Comparison of ENCODE assay signal across 8 cellular contexts in the genomic region with DNA sequence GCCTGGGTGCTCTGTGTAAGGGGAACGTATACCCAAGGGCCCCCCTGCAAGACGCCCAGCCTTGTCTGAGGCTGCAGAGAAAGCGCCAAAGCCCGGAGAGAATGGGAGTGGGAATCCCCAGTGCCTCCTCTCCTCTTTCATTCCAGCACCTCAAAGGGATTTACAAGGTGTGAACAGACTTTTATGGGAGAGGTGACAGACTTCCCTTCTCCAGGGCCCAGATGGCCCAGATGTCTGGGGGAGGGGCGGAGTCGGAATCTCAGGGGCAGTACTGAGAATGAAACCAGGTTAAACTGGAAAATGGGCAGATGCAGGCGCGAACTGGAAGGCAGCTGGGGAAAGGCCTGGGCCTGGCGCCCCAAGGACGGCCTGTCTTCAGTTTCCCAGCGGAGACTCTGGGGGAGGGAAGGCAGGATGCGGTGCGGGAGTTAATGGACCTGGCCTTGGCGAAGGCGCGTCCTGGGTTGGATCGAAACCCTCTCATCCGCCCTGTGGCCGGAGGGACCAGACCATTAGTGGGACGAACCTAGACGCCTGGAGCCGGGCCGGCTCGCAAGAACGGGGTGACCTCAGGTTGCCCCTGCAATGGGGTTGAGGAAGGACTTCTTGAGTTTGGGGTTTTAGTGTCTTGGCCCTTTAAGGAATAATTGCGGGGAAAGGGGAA. TPM values are rescaled to one million over a fixed set of nuclear protein-coding genes. Genes with fewer than 3 reads are reported as not detected.
DNase-seq lines count a peak whose midpoint lies in the region; ATAC-seq and TF ChIP-seq lines count a peak whose summit lies in the region.

No MANE protein-coding gene starts in this region.

- peak overlapping the region; percentile 50 for H3K4me3 ChIP-seq in fibroblast of pulmonary artery (replicated peaks; ENCODE audit: low read depth, low read length)
- no peak overlapping the region for H3K4me3 ChIP-seq in trophoblast cell (ENCODE audit: low read depth, low read length)

- H3K4me3 Mint-ChIP-seq in activated CD8-positive, alpha-beta T cell treated with anti-CD3 and anti-CD28 coated beads for 36 hours = peak overlapping the region; percentile 98

- DNase-seq in activated effector memory CD4-positive, alpha-beta T cell treated with anti-CD3 and anti-CD28 coated beads, Interleukin-2, amount 50 U/mL, for 16 hours = peak; percentile 77
- no peak for DNase-seq in activated effector memory CD4-positive, alpha-beta T cell treated with Interleukin-2 at 50 U/mL for 16 hours
- peak; percentile 47 for DNase-seq in activated CD8-positive, alpha-beta T cell treated with anti-CD3 and anti-CD28 coated beads for 36 hours
- DNase-seq in fibroblast of pulmonary artery (ENCODE audit: low read depth) (peak; percentile 39), trophoblast cell (peak; percentile 88 to 94), NCI-H526 treated with DMSO at 0.1 percent for 48 hours (lab: John Stamatoyannopoulos, UW) (no peak)

- H3K4me1 ChIP-seq in trophoblast cell (ENCODE audit: control insufficient read depth in 1 of 2, insufficient read depth in 2 of 2, low read length in 2 of 2) = peaks cover 40 to 42% of the 10 kb centered on the region in 2 experiments

- no peaks in the 10 kb centered on the region for H3K27me3 Mint-ChIP-seq in activated CD8-positive, alpha-beta T cell treated with anti-CD3 and anti-CD28 coated beads for 36 hours

- H3K79me2 ChIP-seq in trophoblast cell (ENCODE audit: control insufficient read depth, insufficient read depth, low read length, poor library complexity) = peaks cover 19% of the 10 kb centered on the region

- H4K91ac ChIP-seq in trophoblast cell (ENCODE audit: low read depth, low read length) = peak overlapping the region; percentile 93

- H3K14ac ChIP-seq in trophoblast cell (ENCODE audit: low read length) = peak overlapping the region; percentile 87

- peak overlapping the region; percentile 95 for H2BK120ac ChIP-seq in trophoblast cell (ENCODE audit: insufficient read depth, low read length, poor library complexity)

- H2AK5ac ChIP-seq in trophoblast cell (ENCODE audit: low read length) = peak overlapping the region; percentile 34

- peak overlapping the region; percentile 89 for H4K12ac ChIP-seq in trophoblast cell (ENCODE audit: low read depth, low read length)

- WGBS in trophoblast cell (ENCODE audit: extremely low coverage, insufficient coverage, insufficient read length) = no CpG with 5 or more reads among the region's 26 CpGs

- H3K36me3 Mint-ChIP-seq in activated CD8-positive, alpha-beta T cell treated with anti-CD3 and anti-CD28 coated beads for 36 hours (ENCODE audit: low read depth) = peaks cover 24% of the 10 kb centered on the region

- peak overlapping the region; percentile 78 for H2BK12ac ChIP-seq in trophoblast cell (ENCODE audit: low read length)

- H3K27me3 ChIP-seq in trophoblast cell (ENCODE audit: insufficient read depth, low read length) = no peaks in the 10 kb centered on the region

- H2BK5ac ChIP-seq in trophoblast cell (ENCODE audit: low read depth, low read length, poor library complexity) = peak overlapping the region; percentile 79

- peaks cover 9 to 14% of the 10 kb centered on the region in 2 experiments for H3K36me3 ChIP-seq in trophoblast cell (ENCODE audit: control insufficient read depth in 1 of 2, insufficient read depth in 2 of 2, low read length in 2 of 2)

- H2AFZ ChIP-seq in trophoblast cell (ENCODE audit: insufficient read depth, low read length, poor library complexity) = peak overlapping the region; percentile 94

- H3K4me2 ChIP-seq in trophoblast cell (ENCODE audit: low read length) = peak overlapping the region; percentile 58

- H3K4me1 Mint-ChIP-seq in activated CD8-positive, alpha-beta T cell treated with anti-CD3 and anti-CD28 coated beads for 36 hours (ENCODE audit: low read depth) = peaks cover 38% of the 10 kb centered on the region

- no peak for TF ChIP-seq CTCF in activated CD8-positive, alpha-beta T cell treated with anti-CD3 and anti-CD28 coated beads for 36 hours (IDR thresholded peaks at IDR 0.05)
- TF ChIP-seq CTCF in fibroblast of pulmonary artery (IDR thresholded peaks at IDR 0.05; ENCODE audit: low read length, missing control alignments) = no peak

- H4K8ac ChIP-seq in trophoblast cell (ENCODE audit: low read depth, low read length) = peak overlapping the region; percentile 96

- POLR2A ChIA-PET in activated CD8-positive, alpha-beta T cell treated with anti-CD3 and anti-CD28 coated beads for 36 hours (lab: Charles Lee) = interaction anchor here (1.1 to 1.6 kb wide), 3 partner anchors 34 to 124 kb away, joined by 4 to 14 read pairs (median 7); a partner anchor contains a TSS

- no peak overlapping the region for H3K23ac ChIP-seq in trophoblast cell (ENCODE audit: low read length)

- CTCF ChIA-PET in activated CD8-positive, alpha-beta T cell treated with anti-CD3 and anti-CD28 coated beads for 36 hours (lab: Charles Lee) = interaction anchor here (0.6 to 4.6 kb wide), 16 partner anchors 9 to 222 kb away, joined by 3 to 73 read pairs (median 6); a partner anchor contains a TSS

- intact Hi-C loops in activated CD8-positive, alpha-beta T cell treated with anti-CD3 and anti-CD28 coated beads for 36 hours (cut with micrococcal nuclease) = loop anchor here (5.0 to 10.0 kb wide), 2 partner anchors 77 to 224 kb away; no protein-coding TSS in a partner anchor

- H3K9me3 Mint-ChIP-seq in activated CD8-positive, alpha-beta T cell treated with anti-CD3 and anti-CD28 coated beads for 36 hours = no peaks in the 10 kb centered on the region

- peak overlapping the region; percentile 65 for H3K4ac ChIP-seq in trophoblast cell (ENCODE audit: low read depth, low read length)

- ATAC-seq in activated CD8-positive, alpha-beta T cell treated with anti-CD3 and anti-CD28 coated beads for 36 hours = no peak
- no peak for ATAC-seq in GM21737 (IDR thresholded peaks at IDR 0.05; ENCODE audit: unreplicated experiment)
- no peak for ATAC-seq in HG02938 (IDR thresholded peaks at IDR 0.05; ENCODE audit: unreplicated experiment)

- peak overlapping the region; percentile 72 for H3K27ac ChIP-seq in trophoblast cell (ENCODE audit: low read depth, low read length)

- no peaks in the 10 kb centered on the region for H3K9me3 ChIP-seq in trophoblast cell (ENCODE audit: insufficient read depth, low read depth, low read length)

- H3K27ac Mint-ChIP-seq in activated CD8-positive, alpha-beta T cell treated with anti-CD3 and anti-CD28 coated beads for 36 hours = peak overlapping the region; percentile 99

- peaks cover 44% of the 10 kb centered on the region for H3K79me1 ChIP-seq in trophoblast cell (ENCODE audit: low read length)

- no peak overlapping the region for H3K9ac ChIP-seq in trophoblast cell (ENCODE audit: low read length)

- H3K18ac ChIP-seq in trophoblast cell (ENCODE audit: low read length) = peak overlapping the region; percentile 69

RNA-seq across cellular contexts. Expression of a gene that starts 0.6 kb away (rescaled TPM):
- total RNA-seq in activated CD8-positive, alpha-beta T cell treated with anti-CD3 and anti-CD28 coated beads for 36 hours = 10 to 100 TPM; 33.8 to 34.3 TPM
- polyA plus RNA-seq in trophoblast cell (2013) = 86.9 and 89.2 TPM in 2 replicates

RNA-seq across cellular contexts. Expression of a gene that starts 1.5 kb away (rescaled TPM):
- total RNA-seq in activated CD8-positive, alpha-beta T cell treated with anti-CD3 and anti-CD28 coated beads for 36 hours = 10 to 100 TPM; 58.2 to 64.8 TPM
- 45.3 and 47.5 TPM in 2 replicates for polyA plus RNA-seq in trophoblast cell (2013)

RNA-seq across cellular contexts. Expression of a gene that starts 18.4 kb away (rescaled TPM):
- 1 to 10 TPM in 1 of 2 experiments, under 1 TPM in 1; 0.34 to 1.1 TPM for total RNA-seq in activated CD8-positive, alpha-beta T cell treated with anti-CD3 and anti-CD28 coated beads for 36 hours
- 4.5 and 5.1 TPM in 2 replicates for polyA plus RNA-seq in trophoblast cell (2013)

RNA-seq across cellular contexts. Expression of a gene that starts 28.4 kb away (rescaled TPM):
- 10 to 100 TPM; 20.6 to 20.9 TPM for total RNA-seq in activated CD8-positive, alpha-beta T cell treated with anti-CD3 and anti-CD28 coated beads for 36 hours
- 25.0 and 26.7 TPM in 2 replicates for polyA plus RNA-seq in trophoblast cell (2013)

RNA-seq across cellular contexts. Expression of a gene that starts 33.6 kb away (rescaled TPM):
- total RNA-seq in activated CD8-positive, alpha-beta T cell treated with anti-CD3 and anti-CD28 coated beads for 36 hours = 10 to 100 TPM; 61.7 to 65.4 TPM
- 0.12 and 0.24 TPM in 2 replicates for polyA plus RNA-seq in trophoblast cell (2013)

Comparison
In these comparisons a context has a peak if more than half of its experiments do, and no peak if none do; other contexts are left out.
1. DNase-seq: peak in activated effector memory CD4-positive, alpha-beta T cell treated with anti-CD3 and anti-CD28 coated beads, Interleukin-2, amount 50 U/mL, for 16 hours (single experiment), activated CD8-positive, alpha-beta T cell treated with anti-CD3 and anti-CD28 coated beads for 36 hours (single experiment), fibroblast of pulmonary artery (single experiment) and trophoblast cell (2 of 2); none in activated effector memory CD4-positive, alpha-beta T cell treated with Interleukin-2 at 50 U/mL for 16 hours (single experiment) and NCI-H526 treated with DMSO at 0.1 percent for 48 hours (single experiment).